In genomic region chr2:101744832-101745231, GRCh38 we compare ENCODE assay signal across 1 cellular context.
TF ChIP-seq lines count a peak whose summit lies in the region.

No MANE protein-coding gene starts in this region.

TF ChIP-seq in K562, 482 proteins besides CTCF, POLR2A, EP300 and RAD21:
- no peak for TF ChIP-seq ZNF143 (CRISPR knock-in tag; IDR thresholded peaks at IDR 0.05)
- TF ChIP-seq ZNF24 (IDR thresholded peaks at IDR 0.05) = no peak
- no peak for TF ChIP-seq KDM1A (IDR thresholded peaks at IDR 0.05)
- TF ChIP-seq HOXB6 (CRISPR knock-in tag; IDR thresholded peaks at IDR 0.05; ENCODE audit: borderline replicate concordance) = no peak
- no peak for TF ChIP-seq ASH1L (IDR thresholded peaks at IDR 0.05; ENCODE audit: borderline replicate concordance, low read depth, partially characterized antibody)
- TF ChIP-seq, protein P1, sequence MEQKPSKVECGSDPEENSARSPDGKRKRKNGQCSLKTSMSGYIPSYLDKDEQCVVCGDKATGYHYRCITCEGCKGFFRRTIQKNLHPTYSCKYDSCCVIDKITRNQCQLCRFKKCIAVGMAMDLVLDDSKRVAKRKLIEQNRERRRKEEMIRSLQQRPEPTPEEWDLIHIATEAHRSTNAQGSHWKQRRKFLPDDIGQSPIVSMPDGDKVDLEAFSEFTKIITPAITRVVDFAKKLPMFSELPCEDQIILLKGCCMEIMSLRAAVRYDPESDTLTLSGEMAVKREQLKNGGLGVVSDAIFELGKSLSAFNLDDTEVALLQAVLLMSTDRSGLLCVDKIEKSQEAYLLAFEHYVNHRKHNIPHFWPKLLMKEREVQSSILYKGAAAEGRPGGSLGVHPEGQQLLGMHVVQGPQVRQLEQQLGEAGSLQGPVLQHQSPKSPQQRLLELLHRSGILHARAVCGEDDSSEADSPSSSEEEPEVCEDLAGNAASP (IDR thresholded peaks at IDR 0.05) = no peak
- no peak for TF ChIP-seq FOXP4 (CRISPR knock-in tag; IDR thresholded peaks at IDR 0.05; ENCODE audit: borderline replicate concordance)
- no peak for TF ChIP-seq PPARD (CRISPR knock-in tag; IDR thresholded peaks at IDR 0.05)
- no peak for TF ChIP-seq FOXJ3 (CRISPR knock-in tag; IDR thresholded peaks at IDR 0.05)
- no peak for TF ChIP-seq NEUROD1 (IDR thresholded peaks at IDR 0.05; ENCODE audit: borderline replicate concordance, low read depth, low read length, partially characterized antibody)
- TF ChIP-seq SMAD2 (IDR thresholded peaks at IDR 0.05; ENCODE audit: low read depth, low read length) = no peak
- TF ChIP-seq ZNF778 (CRISPR knock-in tag; IDR thresholded peaks at IDR 0.05) = no peak
- TF ChIP-seq MAFK (IDR thresholded peaks at IDR 0.05; ENCODE audit: low read length) = no peak
- TF ChIP-seq SMC3 (conservative IDR thresholded peaks at IDR 0.05; ENCODE audit: insufficient read depth, low read depth, low read length) = no peak
